In the genomic region with DNA sequence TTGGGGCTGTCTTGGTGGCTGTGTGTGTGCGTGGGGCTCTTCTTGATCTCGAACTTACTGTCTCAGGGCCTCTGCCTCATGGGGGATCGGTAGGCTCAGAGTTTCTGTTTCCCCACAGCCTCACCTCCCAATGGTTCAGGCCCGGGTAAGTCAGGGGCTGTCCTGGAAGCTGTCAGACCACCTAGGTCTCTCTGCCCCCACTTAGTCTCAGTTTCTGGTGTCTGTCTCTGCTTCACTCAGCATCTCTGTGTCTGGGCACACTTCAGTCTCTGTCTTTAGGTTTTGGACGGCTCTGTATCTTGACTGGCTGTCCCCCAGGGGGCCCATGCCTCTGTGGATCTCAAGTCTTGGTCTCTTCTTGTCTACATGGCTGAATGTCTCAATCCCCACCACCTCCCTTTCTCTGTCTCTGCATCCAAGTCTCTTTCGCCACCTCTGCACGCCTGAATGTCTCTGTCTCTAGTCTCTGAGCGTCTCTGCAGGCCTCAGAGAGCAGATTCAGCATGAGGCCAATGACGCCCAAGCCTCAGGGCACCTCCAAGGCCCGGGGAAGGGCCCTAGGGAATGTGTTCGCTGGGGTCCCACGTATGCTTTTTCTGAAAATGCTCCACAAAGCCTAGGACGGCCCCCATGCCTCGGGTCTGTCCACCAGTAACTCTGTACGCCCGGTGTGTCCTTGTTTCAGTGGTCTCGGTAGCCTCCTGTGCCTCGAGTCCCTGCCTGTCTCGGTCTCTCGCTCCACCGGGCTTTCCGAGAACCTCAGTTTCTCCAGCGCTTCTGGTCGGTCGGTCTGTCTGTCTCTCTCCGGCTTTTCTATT, we compare ENCODE assay signal across 9 cellular contexts. TPM values are rescaled to one million over a fixed set of nuclear protein-coding genes. Genes with fewer than 3 reads are reported as not detected.
DNase-seq lines count a peak whose midpoint lies in the region; ATAC-seq and TF ChIP-seq lines count a peak whose summit lies in the region.
"Had no signal": no experiment of that assay in that cellular context is flagged by ENCODE, and none has a peak within 500 bp of the region (broad histone marks: within the 10 kb centered on the region; RNA-seq: fewer than 3 reads in every experiment).

No MANE protein-coding gene starts in this region.

- CTCF ChIA-PET in CD4-positive, alpha-beta T cell (lab: Charles Lee) = no interaction called here
- CTCF ChIA-PET in IMR-90 (lab: Yijun Ruan, JAX) = no interaction called here

- WGBS in IMR-90 (ENCODE audit: extremely low coverage in 2 of 2, insufficient read length in 1 of 2), 2 experiments = 0% methylated on average over 13 of the region's 26 CpGs; no CpG with 5 or more reads in 1 of the 2 experiments
- WGBS in testis, 2 donors = 10% methylated on average over 12 to 26 of the region's 26 CpGs

- H3K56ac ChIP-seq in IMR-90 (ENCODE audit: extremely low read depth, insufficient read depth, low read length) = peak overlapping the region; percentile 47

- peak overlapping the region; percentile 91 for H2AK9ac ChIP-seq in IMR-90 (replicated peaks; ENCODE audit: low read depth, low read length, poor library complexity)

- no peaks in the 10 kb centered on the region for H3K36me3 ChIP-seq in IMR-90 (ENCODE audit: control insufficient read depth, insufficient read depth, low read length)
- no peaks in the 10 kb centered on the region for H3K36me3 ChIP-seq in testis (ENCODE audit: low read depth, missing control alignments)

- H2BK120ac ChIP-seq in IMR-90 (ENCODE audit: low read depth, low read length) = peak overlapping the region; percentile 49

- peaks cover 11 to 49% of the 10 kb centered on the region in 2 experiments; a peak in 3 of 4 replicates for H3K79me1 ChIP-seq in IMR-90 (ENCODE audit: low read depth in 1 of 2, low read length in 2 of 2)

- no peak overlapping the region for H3K27ac ChIP-seq in CD4-positive, alpha-beta T cell (ENCODE audit: low read depth, low read length)
- peak overlapping the region; percentile 88 for H3K27ac ChIP-seq in IMR-90 (ENCODE audit: insufficient read depth, low read length)
- peak overlapping the region; percentile 35 for H3K27ac ChIP-seq in angular gyrus (ENCODE audit: low read depth, low read length)
- peak overlapping the region; percentile 71 to 77 for H3K27ac ChIP-seq in testis

- dilution Hi-C loops in IMR-90 (cut with HindIII; ENCODE audit: low sequenced_read_pairs, unreplicated experiment) = no loop called here

- in situ Hi-C loops in IMR-90 (cut with MboI; ENCODE audit: low sequenced_read_pairs) = loop anchor here (25.0 kb wide), 3 partner anchors 417 to 1542 kb away; partner anchors contain the start of genes GNL2, MRPS15 and OSCP1

- peaks cover 4% of the 10 kb centered on the region for H3K27me3 Mint-ChIP-seq in CD4-positive, alpha-beta T cell

- peak overlapping the region; percentile 46 to 75 for H4K8ac ChIP-seq in IMR-90 (ENCODE audit: low read depth in 2 of 2, low read length in 2 of 2)

- H3K36me3 Mint-ChIP-seq in CD4-positive, alpha-beta T cell (ENCODE audit: low read depth) = no peaks in the 10 kb centered on the region

- peak overlapping the region; percentile 90 for H2AK5ac ChIP-seq in IMR-90 (ENCODE audit: low read depth, low read length)

- no peaks in the 10 kb centered on the region for H3K9me3 Mint-ChIP-seq in CD4-positive, alpha-beta T cell

- H3K4me1 ChIP-seq in IMR-90 (ENCODE audit: control insufficient read depth, insufficient read depth, low read length) (peaks cover 26% of the 10 kb centered on the region), testis (peaks cover 46% of the 10 kb centered on the region)

- H4K20me1 ChIP-seq in IMR-90 (ENCODE audit: insufficient read depth, low read length) = peaks cover 14% of the 10 kb centered on the region; the same call in 1 of the 2 replicates

- H3K27ac Mint-ChIP-seq in CD4-positive, alpha-beta T cell = peak overlapping the region; percentile 39

- peak overlapping the region; percentile 74 for H3K4me2 ChIP-seq in IMR-90 (ENCODE audit: low read depth, low read length)

- H4K5ac ChIP-seq in IMR-90 (ENCODE audit: low read depth, low read length) = peak overlapping the region; percentile 46

- BruUV-seq in IMR-90 (replicated peaks; lab: Mats Ljungman, UMichigan) = no TSS peak

- TF ChIP-seq POLR2A in IMR-90 (IDR thresholded peaks at IDR 0.05; ENCODE audit: low read depth, low read length) (peak; percentile 2; the same call in 1 of the 2 replicates), testis (IDR thresholded peaks at IDR 0.05) (no peak)

- H3K4me3 ChIP-seq in IMR-90 (ENCODE audit: insufficient read depth, low read depth, low read length) = peak overlapping the region; percentile 92
- H3K4me3 ChIP-seq in testis = peak overlapping the region; percentile 64 to 72

- H2BK5ac ChIP-seq in IMR-90 (ENCODE audit: low read depth, low read length, poor library complexity, severe bottlenecking) = peak overlapping the region; percentile 29

- peak overlapping the region; percentile 59; the same call in 1 of the 3 replicates for H2BK15ac ChIP-seq in IMR-90 (ENCODE audit: low read depth, low read length)

- peak overlapping the region; percentile 65 for H3K18ac ChIP-seq in IMR-90 (ENCODE audit: low read depth, low read length)

- POLR2A ChIA-PET in CD4-positive, alpha-beta T cell (lab: Charles Lee) = interaction anchor here (1.4 kb wide), 1 partner anchor 10 kb away, joined by 4 read pairs; no protein-coding TSS in a partner anchor
- POLR2A ChIA-PET in IMR-90 (lab: Charles Lee; ENCODE audit: unreplicated experiment) = no interaction called here

- H2AFZ ChIP-seq in IMR-90 (replicated peaks; ENCODE audit: low read length, poor library complexity) = peak overlapping the region; percentile 81

- peak overlapping the region; percentile 93 for H3K4ac ChIP-seq in IMR-90 (ENCODE audit: low read depth, low read length)

- no peaks in the 10 kb centered on the region for H3K27me3 ChIP-seq in CD4-positive, alpha-beta T cell (ENCODE audit: control insufficient read depth, insufficient read depth, low read length)
- H3K27me3 ChIP-seq in IMR-90 (ENCODE audit: control insufficient read depth, insufficient read depth, low read length) (no peaks in the 10 kb centered on the region), testis (no peaks in the 10 kb centered on the region)

- no peak for TF ChIP-seq CTCF in CD4-positive, alpha-beta T cell (IDR thresholded peaks at IDR 0.05)
- TF ChIP-seq CTCF in IMR-90 (conservative IDR thresholded peaks at IDR 0.05; ENCODE audit: low read depth, low read length) = no peak
- TF ChIP-seq CTCF in testis (IDR thresholded peaks at IDR 0.05) = no peak

- intact Hi-C loops in CD4-positive, alpha-beta T cell (cut with DNase I, micrococcal nuclease) = loop anchor here in 1 of 2 experiments (2.0 kb wide), 1 partner anchor 14 kb away; the partner anchor contains the start of gene SF3A3
- intact Hi-C loops in IMR-90 (cut with micrococcal nuclease) = no loop called here
- intact Hi-C loops in testis (cut with DNase I; ENCODE audit: low total_unique reads) = no loop called here

- H3K14ac ChIP-seq in IMR-90 (replicated peaks; ENCODE audit: low read depth, low read length) = peak overlapping the region; percentile 97

- H3K9me3 ChIP-seq in CD4-positive, alpha-beta T cell (ENCODE audit: control insufficient read depth, low read length) = no peaks in the 10 kb centered on the region
- H3K9me3 ChIP-seq in IMR-90 (ENCODE audit: control insufficient read depth, insufficient read depth, low read length) (no peaks in the 10 kb centered on the region), testis (no peaks in the 10 kb centered on the region)

- peaks cover 15% of the 10 kb centered on the region for H3K9me1 ChIP-seq in IMR-90 (ENCODE audit: insufficient read depth, low read length)

- peaks cover 23% of the 10 kb centered on the region for H3K4me1 Mint-ChIP-seq in CD4-positive, alpha-beta T cell (ENCODE audit: low read depth)

- H3K9ac ChIP-seq in IMR-90 (ENCODE audit: low read depth, low read length) = peak overlapping the region; percentile 99

- DNase-seq in CD4-positive, alpha-beta T cell = no peak
- DNase-seq in IMR-90 (no peak), left kidney (ENCODE audit: low read depth, low spot score) (peak; percentile 50), testis (no peak), UCSD-AML1 (lab: John Stamatoyannopoulos, UW; ENCODE audit: unreplicated experiment) (no peak)
- DNase-seq in activated effector memory CD4-positive, alpha-beta T cell treated with anti-CD3 and anti-CD28 coated beads, Interleukin-2, amount 50 U/mL, for 16 hours = no peak

- H3K23ac ChIP-seq in IMR-90 (ENCODE audit: low read depth, low read length) = peak overlapping the region; percentile 99

- peak overlapping the region; percentile 85 for H3K4me3 Mint-ChIP-seq in CD4-positive, alpha-beta T cell

- no peak for TF ChIP-seq RAD21 in IMR-90 (IDR thresholded peaks at IDR 0.05; ENCODE audit: low read length)

- peak; percentile 35 for ATAC-seq in CD4-positive, alpha-beta T cell (ENCODE audit: poor library complexity)
- ATAC-seq in IMR-90 (ENCODE audit: low read depth) = peak; percentile 0; the same call in 1 of the 2 replicates
- no peak for ATAC-seq in HG03045 (IDR thresholded peaks at IDR 0.05; ENCODE audit: unreplicated experiment)

- H2BK20ac ChIP-seq in IMR-90 (ENCODE audit: low read depth, low read length) = no peak overlapping the region

- H4K91ac ChIP-seq in IMR-90 (ENCODE audit: insufficient read depth, low read depth, low read length) = peak overlapping the region; percentile 89

RNA-seq across cellular contexts. Expression of gene FHL3, which starts 0.8 kb away (rescaled TPM):
- total RNA-seq in CD4-positive, alpha-beta T cell = 1 to 10 TPM; 3.4 to 3.7 TPM
- total RNA-seq in IMR-90 (2012; rRNA removed) (7.2 and 11.5 TPM in 2 replicates), testis (10 to 100 TPM; 21.3 to 28.7 TPM)
- polyA plus RNA-seq in IMR-90 (2012; rRNA removed) (26.0 and 27.1 TPM in 2 replicates), testis (ENCODE audit: insufficient read depth, low read depth, low replicate concordance) (20.7 TPM)
- polyA plus RNA-seq in IMR-90 (2012; cell fraction: cytosol; rRNA removed) = 25.2 and 47.0 TPM in 2 replicates
- 24.2 and 52.9 TPM in 2 replicates for polyA plus RNA-seq in IMR-90 (2012; cell fraction: nucleus; rRNA removed; ENCODE audit: low replicate concordance)

RNA-seq across cellular contexts. Expression of gene UTP11, which starts 8.0 kb away (rescaled TPM):
- 1 to 10 TPM; 8.7 to 9.4 TPM for total RNA-seq in CD4-positive, alpha-beta T cell
- 27.8 and 58.3 TPM in 2 replicates for total RNA-seq in IMR-90 (2012; rRNA removed)
- 19.3 and 22.0 TPM in 2 replicates for polyA plus RNA-seq in IMR-90 (2012; rRNA removed)
- 7.2 and 12.9 TPM in 2 replicates for polyA plus RNA-seq in IMR-90 (2012; cell fraction: cytosol; rRNA removed)
- polyA plus RNA-seq in IMR-90 (2012; cell fraction: nucleus; rRNA removed; ENCODE audit: low replicate concordance) = 2.1 and 14.6 TPM in 2 replicates
- total RNA-seq in testis = 10 to 100 TPM; 35.6 to 42.4 TPM
- 43.3 TPM for polyA plus RNA-seq in testis (ENCODE audit: insufficient read depth, low read depth, low replicate concordance)

RNA-seq across cellular contexts. Expression of gene SF3A3, which starts 14.7 kb away (rescaled TPM):
- total RNA-seq in CD4-positive, alpha-beta T cell = 10 to 100 TPM; 40.5 to 42.5 TPM
- total RNA-seq in IMR-90 (2012; rRNA removed) (90.0 and 109 TPM in 2 replicates), testis (10 to 100 TPM; 59.3 to 74.6 TPM)
- polyA plus RNA-seq in IMR-90 (2012; rRNA removed) (35.7 and 39.9 TPM in 2 replicates), testis (ENCODE audit: insufficient read depth, low read depth, low replicate concordance) (87.5 TPM)
- polyA plus RNA-seq in IMR-90 (2012; cell fraction: cytosol; rRNA removed) = 7.2 and 42.6 TPM in 2 replicates
- 10.4 and 48.2 TPM in 2 replicates for polyA plus RNA-seq in IMR-90 (2012; cell fraction: nucleus; rRNA removed; ENCODE audit: low replicate concordance)

RNA-seq across cellular contexts. Expression of gene POU3F1, which starts 42.1 kb away (rescaled TPM):
- total RNA-seq in CD4-positive, alpha-beta T cell = under 1 TPM; 0.22 to 0.27 TPM
- total RNA-seq in IMR-90 (2012; rRNA removed) (not detected in 2 replicates), testis (1 to 10 TPM; 6.0 to 6.8 TPM)
- polyA plus RNA-seq in IMR-90 (2012; rRNA removed) (not detected in 2 replicates), testis (ENCODE audit: insufficient read depth, low read depth, low replicate concordance) (1.6 TPM)
- 0.03 TPM in 1 of 2 replicates, not detected in the other for polyA plus RNA-seq in IMR-90 (2012; cell fraction: cytosol; rRNA removed)
- polyA plus RNA-seq in IMR-90 (2012; cell fraction: nucleus; rRNA removed; ENCODE audit: low replicate concordance) = 0.03 TPM in 1 of 2 replicates, not detected in the other
- total RNA-seq: HT1080 had no signal

RNA-seq across cellular contexts. Expression of gene INPP5B, which starts 57.6 kb away (rescaled TPM):
- total RNA-seq in CD4-positive, alpha-beta T cell = 10 to 100 TPM; 11.7 to 12.7 TPM
- total RNA-seq in IMR-90 (2012; rRNA removed) (17.2 and 20.4 TPM in 2 replicates), testis (10 to 100 TPM; 24.1 to 31.6 TPM)
- polyA plus RNA-seq in IMR-90 (2012; rRNA removed) (8.0 and 9.4 TPM in 2 replicates), testis (ENCODE audit: insufficient read depth, low read depth, low replicate concordance) (15.3 TPM)
- polyA plus RNA-seq in IMR-90 (2012; cell fraction: cytosol; rRNA removed) = 4.2 and 4.5 TPM in 2 replicates
- polyA plus RNA-seq in IMR-90 (2012; cell fraction: nucleus; rRNA removed; ENCODE audit: low replicate concordance) = 11.0 and 21.5 TPM in 2 replicates
